Comparison of ENCODE assay signal across 29 cellular contexts in genomic region chr18:13178197-13178596, GRCh38.
"Had no signal": no experiment of that assay in that cellular context is flagged by ENCODE, and none has a peak within 500 bp of the region (broad histone marks: within the 10 kb centered on the region; RNA-seq: fewer than 3 reads in every experiment).

No MANE protein-coding gene starts in this region.

- H3K9ac ChIP-seq: parathyroid adenoma had no signal

- H3K27ac Mint-ChIP-seq: naive B cell; naive thymus-derived CD8-positive, alpha-beta T cell; natural killer cell treated with Interleukin-12 subunit alpha and Interleukin-12 subunit beta and Interleukin-15 and Interleukin-18, amount 100 ng/mL, for 72 hours; nephron progenitor cell; progenitor cell of endocrine pancreas; stimulated activated naive B cell treated with anti-CD40 and anti-IgM and Interleukin-4, amounts not matched to agents 10 μg/mL and 1 μg/mL and 100 μg/mL, for 72 hours had no signal

- DNase-seq: naive B cell; naive thymus-derived CD8-positive, alpha-beta T cell; nephron progenitor cell; nucleus accumbens; ovary; posterior cingulate gyrus; psoas muscle; right cardiac atrium; spleen; stimulated activated CD4-positive, alpha-beta T cell treated with anti-CD3 and anti-CD28 coated beads, Interleukin-12 subunit alpha, Interleukin-12 subunit beta, amount 100 ng/mL, for 4 hours; stimulated activated CD4-positive, alpha-beta T cell treated with anti-CD3 and anti-CD28 coated beads, Interleukin-4, amount 100 ng/mL, for 1 hour; stimulated activated CD4-positive, alpha-beta T cell treated with anti-CD3 and anti-CD28 coated beads, Interleukin-4, amount 100 ng/mL, for 4 hours; stimulated activated naive B cell treated with anti-CD40 and anti-IgM and Interleukin-4, amounts not matched to agents 10 μg/mL and 1 μg/mL and 100 μg/mL, for 72 hours; stomach; thyroid gland; trophoblast cell; upper lobe of left lung; uterus had no signal

- ATAC-seq: naive thymus-derived CD8-positive, alpha-beta T cell; natural killer cell treated with Interleukin-12 subunit alpha and Interleukin-12 subunit beta and Interleukin-15 and Interleukin-18, amount 100 ng/mL, for 72 hours; psoas muscle; right cardiac atrium; sciatic nerve; stimulated activated naive B cell treated with anti-CD40 and anti-IgM and Interleukin-4, amounts not matched to agents 10 μg/mL and 1 μg/mL and 100 μg/mL, for 72 hours had no signal

- H3K4me2 ChIP-seq: smooth muscle cell had no signal

- H3K9me3 ChIP-seq: neutrophil, ovary, psoas muscle, spleen, stomach, thoracic aorta, thyroid gland, tibial nerve, upper lobe of left lung, uterus had no signal

- H3K4me3 Mint-ChIP-seq: naive B cell; naive thymus-derived CD8-positive, alpha-beta T cell; natural killer cell treated with Interleukin-12 subunit alpha and Interleukin-12 subunit beta and Interleukin-15 and Interleukin-18, amount 100 ng/mL, for 72 hours; nephron progenitor cell; neural crest cell; stimulated activated naive B cell treated with anti-CD40 and anti-IgM and Interleukin-4, amounts not matched to agents 10 μg/mL and 1 μg/mL and 100 μg/mL, for 72 hours; stimulated activated naive CD8-positive, alpha-beta T cell treated with anti-CD3 and anti-CD28 coated beads, Interleukin-15, Interleukin-2, amounts not matched to agents 100 ng/mL and 50 ng/mL, for 24 hours had no signal

- H2AFZ ChIP-seq: parathyroid adenoma had no signal

- H3K27me3 ChIP-seq: neutrophil, ovary, stomach, thyroid gland, tibial nerve, upper lobe of left lung, uterus had no signal

- H3K4me1 Mint-ChIP-seq: naive B cell; stimulated activated naive B cell treated with anti-CD40 and anti-IgM and Interleukin-4, amounts not matched to agents 10 μg/mL and 1 μg/mL and 100 μg/mL, for 72 hours had no signal

- H3K36me3 Mint-ChIP-seq: naive B cell; naive thymus-derived CD8-positive, alpha-beta T cell; natural killer cell treated with Interleukin-12 subunit alpha and Interleukin-12 subunit beta and Interleukin-15 and Interleukin-18, amount 100 ng/mL, for 72 hours; stimulated activated naive B cell treated with anti-CD40 and anti-IgM and Interleukin-4, amounts not matched to agents 10 μg/mL and 1 μg/mL and 100 μg/mL, for 72 hours had no signal

- H3K36me3 ChIP-seq: neutrophil, ovary, spleen, stomach, thoracic aorta, thyroid gland, tibial nerve, upper lobe of left lung, uterus had no signal

- H3K9me3 Mint-ChIP-seq: naive B cell; naive thymus-derived CD8-positive, alpha-beta T cell; natural killer cell treated with Interleukin-12 subunit alpha and Interleukin-12 subunit beta and Interleukin-15 and Interleukin-18, amount 100 ng/mL, for 72 hours; nephron progenitor cell; neural crest cell; stimulated activated naive B cell treated with anti-CD40 and anti-IgM and Interleukin-4, amounts not matched to agents 10 μg/mL and 1 μg/mL and 100 μg/mL, for 72 hours; stimulated activated naive CD8-positive, alpha-beta T cell treated with anti-CD3 and anti-CD28 coated beads, Interleukin-15, Interleukin-2, amounts not matched to agents 100 ng/mL and 50 ng/mL, for 24 hours had no signal

- H3K79me2 ChIP-seq: parathyroid adenoma had no signal

- H3K4me1 ChIP-seq: parathyroid adenoma, psoas muscle, spleen, thyroid gland, upper lobe of left lung, uterus had no signal

- H3K4me3 ChIP-seq: ovary, psoas muscle, skin epidermis, smooth muscle cell, spleen, stomach, thoracic aorta, thyroid gland, tibial nerve, upper lobe of left lung, uterus had no signal

- H3K27ac ChIP-seq: neutrophil, ovary, parathyroid adenoma, psoas muscle, skin epidermis, spleen, stomach, thoracic aorta, thyroid gland, tibial nerve, upper lobe of left lung, uterus had no signal
